ENCODE assay signal across 15 cellular contexts in the genomic region with DNA sequence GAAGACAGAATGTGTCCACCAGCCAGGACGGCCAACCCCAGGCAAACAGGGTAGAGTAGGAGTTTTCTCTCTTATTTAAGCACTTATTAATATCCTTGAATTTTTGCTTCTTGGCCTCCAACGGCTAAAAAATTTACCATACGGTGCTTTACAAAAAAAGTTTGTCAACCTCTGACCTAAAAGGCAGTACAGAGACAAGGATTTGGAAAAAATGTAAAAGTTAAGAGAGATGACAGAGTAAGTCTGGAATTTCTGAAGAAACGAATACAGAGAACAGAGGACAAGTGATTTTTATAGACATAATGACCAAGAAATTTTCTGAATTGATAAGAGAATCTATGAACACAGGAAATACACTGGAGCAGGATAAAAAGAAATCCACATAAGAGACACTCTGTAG. TPM values are rescaled to one million over a fixed set of nuclear protein-coding genes. Genes with fewer than 3 reads are reported as not detected.
"Had no signal": no experiment of that assay in that cellular context is flagged by ENCODE, and none has a peak within 500 bp of the region (broad histone marks: within the 10 kb centered on the region; RNA-seq: fewer than 3 reads in every experiment).

No MANE protein-coding gene starts in this region.

- H3K27me3 Mint-ChIP-seq: activated CD4-positive, alpha-beta memory T cell treated with anti-CD3 and anti-CD28 coated beads, Interleukin-2, amount 10 ng/mL, durations not matched to agents 7 days and 5 days; stimulated activated naive CD8-positive, alpha-beta T cell treated with anti-CD3 and anti-CD28 coated beads, Interleukin-15, amount 100 ng/mL, for 72 hours had no signal

- H3K9me3 ChIP-seq: left lung, thoracic aorta had no signal

- H3K27ac Mint-ChIP-seq: endodermal cell had no signal

- H3K27ac ChIP-seq: left lung, thoracic aorta had no signal

- H3K9me3 Mint-ChIP-seq: activated CD4-positive, alpha-beta memory T cell treated with anti-CD3 and anti-CD28 coated beads, Interleukin-2, amount 10 ng/mL, durations not matched to agents 7 days and 5 days; activated naive CD4-positive, alpha-beta T cell treated with anti-CD3 and anti-CD28 coated beads, Interleukin-2, amount 50 U/mL, for 72 hours; endodermal cell; stimulated activated naive CD8-positive, alpha-beta T cell treated with anti-CD3 and anti-CD28 coated beads, Interleukin-15, amount 100 ng/mL, for 72 hours had no signal

- H3K4me3 Mint-ChIP-seq: activated CD4-positive, alpha-beta memory T cell treated with anti-CD3 and anti-CD28 coated beads, Interleukin-2, amount 10 ng/mL, durations not matched to agents 7 days and 5 days; endodermal cell; stimulated activated naive CD8-positive, alpha-beta T cell treated with anti-CD3 and anti-CD28 coated beads, Interleukin-15, amount 100 ng/mL, for 72 hours had no signal

- DNase-seq: activated CD4-positive, alpha-beta memory T cell treated with anti-CD3 and anti-CD28 coated beads, Interleukin-2, amount 10 ng/mL, durations not matched to agents 7 days and 5 days; activated CD4-positive, alpha-beta T cell treated with anti-CD3 and anti-CD28 coated beads for 1 hour; anterior cingulate cortex; cerebellar nuclear complex; endodermal cell; erythroblast; glutamatergic neuron; left lung; stimulated activated naive CD8-positive, alpha-beta T cell treated with anti-CD3 and anti-CD28 coated beads, Interleukin-15, amount 100 ng/mL, for 72 hours; T1000 had no signal

- H3K4me3 ChIP-seq: left lung, thoracic aorta had no signal

- H3K27me3 ChIP-seq: left lung had no signal

- ATAC-seq: activated naive CD4-positive, alpha-beta T cell treated with anti-CD3 and anti-CD28 coated beads, Interleukin-2, amount 50 U/mL, for 72 hours; stimulated activated naive CD8-positive, alpha-beta T cell treated with anti-CD3 and anti-CD28 coated beads, Interleukin-15, amount 100 ng/mL, for 72 hours had no signal

RNA-seq across cellular contexts. Expression of a gene that starts 46.7 kb away (rescaled TPM):
- total RNA-seq: activated CD4-positive, alpha-beta memory T cell treated with anti-CD3 and anti-CD28 coated beads, Interleukin-2, amount 10 ng/mL, durations not matched to agents 7 days and 5 days; activated naive CD4-positive, alpha-beta T cell treated with anti-CD3 and anti-CD28 coated beads, Interleukin-2, amount 50 U/mL, for 72 hours; dermis microvascular lymphatic vessel endothelial cell; left lung; mesenteric fat pad; thoracic aorta had no signal
- polyA plus RNA-seq: keratinocyte had no signal
